Comparison of ENCODE assay signal across 11 cellular contexts in the genomic region with DNA sequence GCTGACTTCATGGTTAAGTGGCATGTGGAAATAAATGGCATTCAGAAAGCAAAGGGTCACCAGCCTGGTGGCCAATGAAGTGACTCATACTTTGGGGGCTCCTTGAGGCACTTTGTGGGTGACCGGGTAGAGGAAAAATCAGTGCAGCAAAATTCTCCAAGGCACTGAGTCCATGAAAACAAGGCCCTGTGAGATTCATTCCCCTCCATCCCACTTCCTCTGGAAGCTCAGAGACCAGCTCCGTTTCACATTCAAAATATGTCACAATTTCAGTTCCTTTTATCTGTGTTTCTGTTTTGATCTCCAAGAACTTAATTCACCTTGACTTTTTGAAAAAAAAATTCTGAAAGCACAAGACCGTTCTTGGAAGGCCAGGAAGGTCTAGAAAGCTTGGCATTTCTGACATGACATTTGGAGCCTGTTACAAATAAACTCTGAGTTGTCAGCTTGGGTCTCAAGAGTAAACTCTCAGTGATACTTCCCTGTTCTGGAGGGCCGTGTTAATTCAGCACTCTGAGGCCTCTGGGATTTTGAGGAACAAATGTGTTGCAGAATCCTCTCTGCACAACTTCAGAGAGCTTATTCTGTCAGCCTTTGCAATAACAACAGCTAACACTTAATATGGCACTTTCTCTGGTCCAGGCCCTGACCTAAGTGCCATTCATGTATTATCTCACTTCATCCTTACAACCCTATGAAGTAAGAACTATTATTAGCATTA. TPM values are rescaled to one million over a fixed set of nuclear protein-coding genes. Genes with fewer than 3 reads are reported as not detected.
A peak's percentile ranks its signal among the peaks of the same experiment; 100 is the strongest.
DNase-seq lines count a peak whose midpoint lies in the region; ATAC-seq and TF ChIP-seq lines count a peak whose summit lies in the region.
"Had no signal": no experiment of that assay in that cellular context is flagged by ENCODE, and none has a peak within 500 bp of the region (broad histone marks: within the 10 kb centered on the region; RNA-seq: fewer than 3 reads in every experiment).

No MANE protein-coding gene starts in this region.

- intact Hi-C loops in lower lobe of right lung (cut with DNase I) = no loop called here

- H3K4me3 ChIP-seq in lower lobe of right lung = no peak overlapping the region

- no peaks in the 10 kb centered on the region for H3K9me3 ChIP-seq in lower lobe of right lung

- no peaks in the 10 kb centered on the region for H3K4me1 ChIP-seq in lower lobe of right lung

- peak; percentile 55 for ATAC-seq in GM21526 (IDR thresholded peaks at IDR 0.05; ENCODE audit: low FRiP score, unreplicated experiment)
- peak; percentile 83 to 89 for ATAC-seq in lower lobe of right lung

- no peak for TF ChIP-seq CTCF in lower lobe of right lung (IDR thresholded peaks at IDR 0.05)

- DNase-seq in AML-193 (lab: John Stamatoyannopoulos, UW) (peak; percentile 97), SIG-M5 (lab: John Stamatoyannopoulos, UW) (peak; percentile 68), lower lobe of right lung (no peak), NCI-H2196 treated with DMSO at 0.1 percent for 48 hours (lab: John Stamatoyannopoulos, UW; ENCODE audit: unreplicated experiment) (no peak), NCI-H2081 (lab: John Stamatoyannopoulos, UW) (no peak), HUDEP-2 (lab: John Stamatoyannopoulos, UW; ENCODE audit: unreplicated experiment in 76 of 76) (no peak)
- no peak for DNase-seq in activated effector memory CD4-positive, alpha-beta T cell treated with anti-CD3 and anti-CD28 coated beads, Interleukin-2, amount 50 U/mL, for 16 hours
- DNase-seq: activated naive CD8-positive, alpha-beta T cell treated with anti-CD3 and anti-CD28 coated beads, Interleukin-2, amount 10 ng/mL, durations not matched to agents 7 days and 5 days; immature natural killer cell had no signal

- peak overlapping the region; percentile 66 for H3K27ac ChIP-seq in lower lobe of right lung
- H3K27ac ChIP-seq: KMS-11 had no signal

- H3K36me3 ChIP-seq in lower lobe of right lung = no peaks in the 10 kb centered on the region

- no peaks in the 10 kb centered on the region for H3K27me3 ChIP-seq in lower lobe of right lung (ENCODE audit: low read depth)

RNA-seq across cellular contexts. Expression of gene CYSLTR2, which starts 6.8 kb away (rescaled TPM):
- total RNA-seq in lower lobe of right lung = 2.6 TPM

Comparison
In these comparisons a context has a peak if more than half of its experiments do, and no peak if none do; other contexts are left out.
1. DNase-seq: peak in AML-193 (2 of 2) and SIG-M5 (single experiment); none in lower lobe of right lung (single experiment), NCI-H2196 treated with DMSO at 0.1 percent for 48 hours (single experiment), activated effector memory CD4-positive, alpha-beta T cell treated with anti-CD3 and anti-CD28 coated beads, Interleukin-2, amount 50 U/mL, for 16 hours (single experiment), NCI-H2081 (0 of 2) and HUDEP-2 (0 of 76).